ENCODE assay signal across 8 cellular contexts in genomic region chr16:23182206-23182674, GRCh38. TPM values are rescaled to one million over a fixed set of nuclear protein-coding genes. Genes with fewer than 3 reads are reported as not detected.
DNase-seq lines count a peak whose midpoint lies in the region; ATAC-seq and TF ChIP-seq lines count a peak whose summit lies in the region.

No MANE protein-coding gene starts in this region.

- H3K36me3 ChIP-seq in NT2/D1 (ENCODE audit: insufficient read depth, insufficient read length, low read length): no peaks in the 10 kb centered on the region
- peaks cover 0 to 14% (median 0%) of the 10 kb centered on the region in 3 donors for H3K36me3 ChIP-seq in esophagus squamous epithelium

- H3K27me3 Mint-ChIP-seq in CD14-positive monocyte (ENCODE audit: low read depth in 3 of 3): peaks cover 48 to 74% (median 61%) of the 10 kb centered on the region in 3 donors
- peaks cover 36 to 76% (median 58%) of the 10 kb centered on the region in 5 donors for H3K27me3 Mint-ChIP-seq in naive thymus-derived CD8-positive, alpha-beta T cell

- POLR2A ChIA-PET in naive thymus-derived CD8-positive, alpha-beta T cell (lab: Charles Lee): no interaction called here

- no peak overlapping the region for H3K27ac Mint-ChIP-seq in CD14-positive monocyte
- H3K27ac Mint-ChIP-seq in naive thymus-derived CD8-positive, alpha-beta T cell: no peak overlapping the region
- no peak overlapping the region for H3K27ac Mint-ChIP-seq in stimulated activated effector memory CD8-positive, alpha-beta T cell treated with anti-CD3 and anti-CD28 coated beads, Interleukin-12 subunit alpha, Interleukin-12 subunit beta, amount 100 ng/mL, for 72 hours

- peaks cover 4% of the 10 kb centered on the region for H3K4me1 Mint-ChIP-seq in CD14-positive monocyte
- H3K4me1 Mint-ChIP-seq in naive thymus-derived CD8-positive, alpha-beta T cell: peaks cover 5 to 17% (median 15%) of the 10 kb centered on the region in 4 donors
- H3K4me1 Mint-ChIP-seq in stimulated activated effector memory CD8-positive, alpha-beta T cell treated with anti-CD3 and anti-CD28 coated beads, Interleukin-12 subunit alpha, Interleukin-12 subunit beta, amount 100 ng/mL, for 72 hours: peaks cover 15% of the 10 kb centered on the region

- peak overlapping the region; percentile 27 to 82 for H3K4me3 Mint-ChIP-seq in CD14-positive monocyte
- peak overlapping the region; percentile 8 to 88 (median 71) for H3K4me3 Mint-ChIP-seq in naive thymus-derived CD8-positive, alpha-beta T cell
- peak overlapping the region; percentile 64 for H3K4me3 Mint-ChIP-seq in stimulated activated effector memory CD8-positive, alpha-beta T cell treated with anti-CD3 and anti-CD28 coated beads, Interleukin-12 subunit alpha, Interleukin-12 subunit beta, amount 100 ng/mL, for 72 hours

- no peaks in the 10 kb centered on the region for H3K36me3 Mint-ChIP-seq in CD14-positive monocyte
- H3K36me3 Mint-ChIP-seq in naive thymus-derived CD8-positive, alpha-beta T cell: no peaks in the 10 kb centered on the region
- no peaks in the 10 kb centered on the region for H3K36me3 Mint-ChIP-seq in stimulated activated effector memory CD8-positive, alpha-beta T cell treated with anti-CD3 and anti-CD28 coated beads, Interleukin-12 subunit alpha, Interleukin-12 subunit beta, amount 100 ng/mL, for 72 hours

- no peak for TF ChIP-seq POLR2A in esophagus squamous epithelium (IDR thresholded peaks at IDR 0.05)

- peak overlapping the region in 2 of 4 donors; percentile 62 to 68 for H3K27ac ChIP-seq in esophagus squamous epithelium

- peak; percentile 82 for ATAC-seq in GM19455 (IDR thresholded peaks at IDR 0.05; ENCODE audit: unreplicated experiment)
- ATAC-seq in naive thymus-derived CD8-positive, alpha-beta T cell: peak; percentile 99
- peak; percentile 92 for ATAC-seq in stimulated activated effector memory CD8-positive, alpha-beta T cell treated with anti-CD3 and anti-CD28 coated beads, Interleukin-12 subunit alpha, Interleukin-12 subunit beta, amount 100 ng/mL, for 72 hours

- no peak overlapping the region for H3K9ac ChIP-seq in NT2/D1 (ENCODE audit: insufficient read length, low read depth)

- H3K4me3 ChIP-seq in NT2/D1 (ENCODE audit: insufficient read length, low read depth) (no peak overlapping the region), esophagus squamous epithelium (peak overlapping the region; percentile 50 to 79 (median 62))

- H3K4me1 ChIP-seq in NT2/D1 (ENCODE audit: insufficient read depth, insufficient read length) (peaks cover 9% of the 10 kb centered on the region), esophagus squamous epithelium (peaks cover 8 to 48% (median 11%) of the 10 kb centered on the region in 3 donors)

- H3K9me3 ChIP-seq in NT2/D1 (ENCODE audit: insufficient read depth, low read length): no peaks in the 10 kb centered on the region
- H3K9me3 ChIP-seq in esophagus squamous epithelium: no peaks in the 10 kb centered on the region

- DNase-seq in CD14-positive monocyte (ENCODE audit: low spot score) (no peak), HPDE6-E6E7 (ENCODE audit: extremely low spot score) (peak; percentile 91), NT2/D1 (ENCODE audit: low read depth, low spot score) (peak; percentile 68), esophagus squamous epithelium (lab: John Stamatoyannopoulos, UW) (no peak)
- peak; percentile 81 for DNase-seq in activated T-cell treated with anti-CD3 and anti-CD28 coated beads, Interleukin-2, amount 50 U/mL, for 1 hour
- peak; percentile 51 to 85 (median 71) for DNase-seq in naive thymus-derived CD8-positive, alpha-beta T cell
- peak; percentile 70 to 83 for DNase-seq in stimulated activated effector memory CD8-positive, alpha-beta T cell treated with anti-CD3 and anti-CD28 coated beads, Interleukin-12 subunit alpha, Interleukin-12 subunit beta, amount 100 ng/mL, for 72 hours (ENCODE audit: low spot score in 2 of 2)

- H3K27me3 ChIP-seq in NT2/D1 (ENCODE audit: insufficient read depth, insufficient read length) (peaks cover 46% of the 10 kb centered on the region), esophagus squamous epithelium (peaks cover 0 to 56% (median 5%) of the 10 kb centered on the region in 4 donors)

- WGBS in esophagus squamous epithelium, 2 donors: 6 to 12% methylated on average over 8 to 12 of the region's 33 CpGs

- intact Hi-C loops in CD14-positive monocyte (cut with micrococcal nuclease): no loop called here
- intact Hi-C loops in esophagus squamous epithelium (cut with DNase I): loop anchor here (5.0 kb wide), 1 partner anchor 250 kb away; no protein-coding TSS in a partner anchor

- TF ChIP-seq CTCF in CD14-positive monocyte (IDR thresholded peaks at IDR 0.05) (peak; percentile 88), esophagus squamous epithelium (IDR thresholded peaks at IDR 0.05) (peak; percentile 84 to 100 (median 98))

- peaks cover 0 to 10% (median 6%) of the 10 kb centered on the region in 7 donors for H3K9me3 Mint-ChIP-seq in CD14-positive monocyte
- H3K9me3 Mint-ChIP-seq in naive thymus-derived CD8-positive, alpha-beta T cell: no peaks in the 10 kb centered on the region
- no peaks in the 10 kb centered on the region for H3K9me3 Mint-ChIP-seq in stimulated activated effector memory CD8-positive, alpha-beta T cell treated with anti-CD3 and anti-CD28 coated beads, Interleukin-12 subunit alpha, Interleukin-12 subunit beta, amount 100 ng/mL, for 72 hours

RNA-seq across cellular contexts. Expression of gene SCNN1G, which starts 0.3 kb away (rescaled TPM):
- polyA plus RNA-seq in CD14-positive monocyte: not detected
- total RNA-seq in esophagus squamous epithelium: 10 to 100 TPM in 1 of 4 donors, 1 to 10 TPM in 3; 5.0 to 10.8 (median 7.0) TPM
- not detected for total RNA-seq in naive thymus-derived CD8-positive, alpha-beta T cell
- not detected for polyA plus RNA-seq in naive thymus-derived CD8-positive, alpha-beta T cell

RNA-seq across cellular contexts. Expression of gene USP31, which starts 33.0 kb away (rescaled TPM):
- under 1 TPM; 0.15 to 0.36 TPM for polyA plus RNA-seq in CD14-positive monocyte
- 10 to 100 TPM in 2 of 4 donors, 1 to 10 TPM in 2; 7.8 to 29.9 (median 11.0) TPM for total RNA-seq in esophagus squamous epithelium
- 1 to 10 TPM; 4.6 to 5.2 TPM for total RNA-seq in naive thymus-derived CD8-positive, alpha-beta T cell
- polyA plus RNA-seq in naive thymus-derived CD8-positive, alpha-beta T cell: under 1 TPM; 0.09 to 0.89 (median 0.34) TPM

Comparison
In these comparisons a context has a peak if more than half of its experiments do, and no peak if none do; other contexts are left out.
1. DNase-seq: peak in HPDE6-E6E7 (single experiment), NT2/D1 (single experiment), activated T-cell treated with anti-CD3 and anti-CD28 coated beads, Interleukin-2, amount 50 U/mL, for 1 hour (single experiment), naive thymus-derived CD8-positive, alpha-beta T cell (10 of 10) and stimulated activated effector memory CD8-positive, alpha-beta T cell treated with anti-CD3 and anti-CD28 coated beads, Interleukin-12 subunit alpha, Interleukin-12 subunit beta, amount 100 ng/mL, for 72 hours (2 of 2); none in CD14-positive monocyte (single experiment) and esophagus squamous epithelium (single experiment).
2. RNA of gene SCNN1G, which starts 0.3 kb away (total RNA-seq): 5.0 to 10.8 TPM in esophagus squamous epithelium; not detected in naive thymus-derived CD8-positive, alpha-beta T cell; every median in the first group is over 4 times any median in the second.
3. Peak in every context shown above with its lines, with median percentiles within 50 percentile points of each other: H3K4me3 Mint-ChIP-seq and ATAC-seq.